Comparison of ENCODE assay signal across 18 cellular contexts in the genomic region with DNA sequence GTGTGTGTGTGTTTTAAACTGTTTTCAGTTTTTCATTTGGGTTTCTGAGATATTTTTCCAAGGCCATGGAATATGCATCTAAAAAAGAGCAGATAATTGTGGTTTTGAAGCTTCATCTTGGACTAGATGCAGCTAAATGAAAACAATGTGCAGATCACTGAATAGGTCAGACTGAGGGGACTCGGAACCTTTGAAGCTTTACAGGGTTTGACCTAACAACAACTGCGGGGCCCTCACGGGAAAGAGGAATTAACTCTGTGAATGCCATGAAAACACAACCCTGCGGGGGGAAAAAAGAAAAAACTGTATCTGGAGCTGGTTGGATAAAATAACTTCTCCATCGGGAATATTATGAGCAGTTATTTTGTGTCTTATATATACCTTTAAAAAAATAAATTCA.
A peak's percentile ranks its signal among the peaks of the same experiment; 100 is the strongest.
DNase-seq lines count a peak whose midpoint lies in the region; ATAC-seq, FAIRE-seq and TF ChIP-seq lines count a peak whose summit lies in the region.
"Had no signal": no experiment of that assay in that cellular context is flagged by ENCODE, and none has a peak within 500 bp of the region (broad histone marks: within the 10 kb centered on the region; RNA-seq: fewer than 3 reads in every experiment).

No MANE protein-coding gene starts in this region.

- no peak overlapping the region for H3K4me3 Mint-ChIP-seq in astrocyte (ENCODE audit: unreplicated experiment)
- H3K4me3 Mint-ChIP-seq in naive thymus-derived CD8-positive, alpha-beta T cell = no peak overlapping the region
- H3K4me3 Mint-ChIP-seq: activated naive CD8-positive, alpha-beta T cell treated with anti-CD3 and anti-CD28 coated beads, Interleukin-2, amount 10 ng/mL, durations not matched to agents 7 days and 5 days; T-helper 17 cell had no signal

- peaks cover 37% of the 10 kb centered on the region for H3K79me2 ChIP-seq in astrocyte (ENCODE audit: insufficient read depth, low read length)

- H4K20me1 ChIP-seq in astrocyte (ENCODE audit: insufficient read depth, low read length) = peaks cover 17% of the 10 kb centered on the region
- H4K20me1 ChIP-seq: BLaER1 had no signal

- peaks cover 10% of the 10 kb centered on the region for H3K36me3 Mint-ChIP-seq in astrocyte (ENCODE audit: low read depth, unreplicated experiment)
- no peaks in the 10 kb centered on the region for H3K36me3 Mint-ChIP-seq in naive thymus-derived CD8-positive, alpha-beta T cell
- H3K36me3 Mint-ChIP-seq: activated naive CD8-positive, alpha-beta T cell treated with anti-CD3 and anti-CD28 coated beads, Interleukin-2, amount 10 ng/mL, durations not matched to agents 7 days and 5 days had no signal

- peak; percentile 39 for DNase-seq in H7
- no peak for DNase-seq in astrocyte (ENCODE audit: low read depth)
- no peak for DNase-seq in left lung
- DNase-seq in smooth muscle cell of the brain vasculature (ENCODE audit: low read depth, low spot score) = peak; percentile 77
- DNase-seq in amygdala (lab: John Stamatoyannopoulos, UW) = no peak
- DNase-seq in activated T-cell treated with anti-CD3 and anti-CD28 coated beads, Interleukin-2, amount 50 U/mL, for 1 hour = no peak
- no peak for DNase-seq in naive thymus-derived CD8-positive, alpha-beta T cell
- DNase-seq in left colon = no peak
- DNase-seq: activated CD4-positive, alpha-beta T cell treated with anti-CD3 and anti-CD28 coated beads for 48 hours; activated naive CD8-positive, alpha-beta T cell treated with anti-CD3 and anti-CD28 coated beads, Interleukin-2, amount 10 ng/mL, durations not matched to agents 7 days and 5 days; DND-41; NCI-H1930; NCI-H748 treated with DMSO at 0.1 percent for 48 hours; pancreas; RPMI8226; T-helper 17 cell had no signal

- no peaks in the 10 kb centered on the region for H3K9me3 Mint-ChIP-seq in astrocyte (ENCODE audit: unreplicated experiment)
- H3K9me3 Mint-ChIP-seq in naive thymus-derived CD8-positive, alpha-beta T cell = no peaks in the 10 kb centered on the region
- H3K9me3 Mint-ChIP-seq: activated naive CD8-positive, alpha-beta T cell treated with anti-CD3 and anti-CD28 coated beads, Interleukin-2, amount 10 ng/mL, durations not matched to agents 7 days and 5 days had no signal

- peaks cover 34% of the 10 kb centered on the region for H3K4me1 Mint-ChIP-seq in astrocyte (ENCODE audit: low read depth, unreplicated experiment)
- H3K4me1 Mint-ChIP-seq in naive thymus-derived CD8-positive, alpha-beta T cell = no peaks in the 10 kb centered on the region
- H3K4me1 Mint-ChIP-seq: activated naive CD8-positive, alpha-beta T cell treated with anti-CD3 and anti-CD28 coated beads, Interleukin-2, amount 10 ng/mL, durations not matched to agents 7 days and 5 days had no signal

- H3K27ac ChIP-seq in astrocyte (ENCODE audit: low read depth, low read length) (no peak overlapping the region), left lung (peak overlapping the region in 1 of 2 donors; percentile 54)
- H3K27ac ChIP-seq: BLaER1, pancreas had no signal

- H3K36me3 ChIP-seq in H7 (replicated peaks; ENCODE audit: control insufficient read depth, insufficient read depth, low read length) (no peaks in the 10 kb centered on the region), astrocyte (ENCODE audit: insufficient read depth, low read length) (peaks cover 3% of the 10 kb centered on the region), left lung (no peaks in the 10 kb centered on the region)
- H3K36me3 ChIP-seq: BLaER1, esophagus muscularis mucosa, pancreas had no signal

- peak overlapping the region; percentile 61 for H3K4me2 ChIP-seq in astrocyte (ENCODE audit: low read length)
- H3K4me2 ChIP-seq: BLaER1 had no signal

- peak overlapping the region; percentile 12 for H3K9ac ChIP-seq in astrocyte (ENCODE audit: low read length)
- H3K9ac ChIP-seq: BLaER1 had no signal

- no peaks in the 10 kb centered on the region for H3K27me3 Mint-ChIP-seq in astrocyte (ENCODE audit: low read depth, unreplicated experiment)
- peaks cover 2 to 18% (median 7%) of the 10 kb centered on the region in 5 donors for H3K27me3 Mint-ChIP-seq in naive thymus-derived CD8-positive, alpha-beta T cell

- ATAC-seq in left lung = peak; percentile 20
- no peak for ATAC-seq in naive thymus-derived CD8-positive, alpha-beta T cell
- no peak for ATAC-seq in left colon
- ATAC-seq: T-helper 17 cell had no signal

- H3K9me3 ChIP-seq in astrocyte (ENCODE audit: insufficient read depth, low read depth, low read length) = no peaks in the 10 kb centered on the region
- no peaks in the 10 kb centered on the region for H3K9me3 ChIP-seq in left lung
- H3K9me3 ChIP-seq: BLaER1, esophagus muscularis mucosa, pancreas had no signal

- no peak overlapping the region for H3K4me3 ChIP-seq in H7 (ENCODE audit: insufficient read depth, low read depth, low read length)
- no peak overlapping the region for H3K4me3 ChIP-seq in astrocyte (ENCODE audit: insufficient read depth, low read depth, low read length)
- no peak overlapping the region for H3K4me3 ChIP-seq in left lung
- H3K4me3 ChIP-seq: BLaER1, esophagus muscularis mucosa, pancreas had no signal

- H2AFZ ChIP-seq in astrocyte (ENCODE audit: low read depth, low read length) = no peak overlapping the region

- no peak for FAIRE-seq in astrocyte (lab: Jason Lieb, UNC)
- FAIRE-seq: pancreas had no signal

- intact Hi-C loops in left lung (cut with DNase I) = no loop called here
- intact Hi-C loops in left colon (cut with DNase I, micrococcal nuclease) = no loop called here

- H3K27ac Mint-ChIP-seq in astrocyte (ENCODE audit: unreplicated experiment) = no peak overlapping the region
- H3K27ac Mint-ChIP-seq in naive thymus-derived CD8-positive, alpha-beta T cell = no peak overlapping the region
- H3K27ac Mint-ChIP-seq: activated naive CD8-positive, alpha-beta T cell treated with anti-CD3 and anti-CD28 coated beads, Interleukin-2, amount 10 ng/mL, durations not matched to agents 7 days and 5 days; T-helper 17 cell had no signal

- no peak for TF ChIP-seq CTCF in astrocyte (IDR thresholded peaks at IDR 0.05; ENCODE audit: insufficient read depth, low read depth, low read length)
- TF ChIP-seq CTCF in left lung (IDR thresholded peaks at IDR 0.05) = no peak

- no peaks in the 10 kb centered on the region for H3K27me3 ChIP-seq in H7 (ENCODE audit: control insufficient read depth, insufficient read depth, low read length)
- H3K27me3 ChIP-seq in astrocyte (ENCODE audit: insufficient read depth, low read length) = no peaks in the 10 kb centered on the region
- H3K27me3 ChIP-seq in left lung = no peaks in the 10 kb centered on the region
- H3K27me3 ChIP-seq: BLaER1, esophagus muscularis mucosa, pancreas had no signal

- peaks cover 17% of the 10 kb centered on the region for H3K4me1 ChIP-seq in astrocyte (ENCODE audit: insufficient read depth, low read length)
- peaks cover 11 to 14% of the 10 kb centered on the region in 2 donors for H3K4me1 ChIP-seq in left lung

- POLR2A ChIA-PET in naive thymus-derived CD8-positive, alpha-beta T cell (lab: Charles Lee) = no interaction called here

Comparison
In these comparisons a context has a peak if more than half of its experiments do, and no peak if none do; other contexts are left out.
1. DNase-seq: peak in H7 (single experiment) and smooth muscle cell of the brain vasculature (single experiment); none in astrocyte (single experiment), left lung (0 of 2), amygdala (0 of 56), activated T-cell treated with anti-CD3 and anti-CD28 coated beads, Interleukin-2, amount 50 U/mL, for 1 hour (single experiment), naive thymus-derived CD8-positive, alpha-beta T cell (0 of 10) and left colon (0 of 2).